ENCODE assay signal across 23 cellular contexts in the genomic region with DNA sequence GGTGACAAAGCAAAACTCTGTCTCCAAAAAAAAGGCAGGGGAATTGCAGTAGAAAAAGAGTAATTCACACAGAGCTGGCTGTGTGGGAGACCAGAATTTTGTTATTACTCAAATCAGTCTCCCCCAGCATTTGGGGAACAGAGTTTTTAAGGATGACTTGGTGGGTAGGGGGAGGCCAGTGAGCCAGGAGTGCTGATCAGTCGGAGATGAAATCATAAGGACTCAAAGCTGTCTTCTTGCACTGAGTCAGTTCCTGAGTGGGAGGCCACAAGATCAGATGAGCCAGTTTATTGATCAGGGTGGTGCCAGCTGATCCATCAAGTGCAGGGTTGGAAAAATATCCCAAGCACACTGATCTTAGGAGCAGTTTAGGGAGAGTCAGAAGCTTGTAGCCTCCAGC. TPM values are rescaled to one million over a fixed set of nuclear protein-coding genes. Genes with fewer than 3 reads are reported as not detected.
A peak's percentile ranks its signal among the peaks of the same experiment; 100 is the strongest.
DNase-seq lines count a peak whose midpoint lies in the region; ATAC-seq and TF ChIP-seq lines count a peak whose summit lies in the region.
"Had no signal": no experiment of that assay in that cellular context is flagged by ENCODE, and none has a peak within 500 bp of the region (broad histone marks: within the 10 kb centered on the region; RNA-seq: fewer than 3 reads in every experiment).

No MANE protein-coding gene starts in this region.

- no peak overlapping the region for H3K4me3 Mint-ChIP-seq in activated CD4-positive, alpha-beta T cell treated with anti-CD3 and anti-CD28 coated beads for 36 hours
- no peak overlapping the region for H3K4me3 Mint-ChIP-seq in activated CD4-positive, alpha-beta T cell treated with anti-CD3 and anti-CD28 coated beads, Interleukin-2, amount 10 ng/mL, durations not matched to agents 24 days and 14 days
- peak overlapping the region; percentile 38 for H3K4me3 Mint-ChIP-seq in activated T-helper 17 cell treated with anti-CD3 and anti-CD28 coated beads, Interleukin-2, amount 50 U/mL, for 72 hours
- H3K4me3 Mint-ChIP-seq in neural progenitor cell, result no peak overlapping the region
- H3K4me3 Mint-ChIP-seq: IgD-negative memory B cell had no signal

- no peaks in the 10 kb centered on the region for H3K79me2 ChIP-seq in neural progenitor cell (ENCODE audit: low read depth)

- intact Hi-C loops in activated CD4-positive, alpha-beta T cell treated with anti-CD3 and anti-CD28 coated beads for 36 hours (cut with DNase I, micrococcal nuclease), result no loop called here
- intact Hi-C loops in activated CD4-positive, alpha-beta T cell treated with anti-CD3 and anti-CD28 coated beads, Interleukin-2, amount 10 ng/mL, durations not matched to agents 24 days and 14 days (cut with micrococcal nuclease), result loop anchor here (2.0 kb wide), 1 partner anchor 26 kb away; no protein-coding TSS in a partner anchor

- no peaks in the 10 kb centered on the region for H3K9me3 Mint-ChIP-seq in activated CD4-positive, alpha-beta T cell treated with anti-CD3 and anti-CD28 coated beads for 36 hours (ENCODE audit: low read depth)
- no peaks in the 10 kb centered on the region for H3K9me3 Mint-ChIP-seq in activated CD4-positive, alpha-beta T cell treated with anti-CD3 and anti-CD28 coated beads, Interleukin-2, amount 10 ng/mL, durations not matched to agents 24 days and 14 days
- H3K9me3 Mint-ChIP-seq in activated T-helper 17 cell treated with anti-CD3 and anti-CD28 coated beads, Interleukin-2, amount 50 U/mL, for 72 hours, result no peaks in the 10 kb centered on the region
- H3K9me3 Mint-ChIP-seq in neural progenitor cell, result no peaks in the 10 kb centered on the region
- H3K9me3 Mint-ChIP-seq: IgD-negative memory B cell had no signal

- H3K4me1 Mint-ChIP-seq in activated CD4-positive, alpha-beta T cell treated with anti-CD3 and anti-CD28 coated beads for 36 hours, result peaks cover 4% of the 10 kb centered on the region
- peaks cover 2% of the 10 kb centered on the region for H3K4me1 Mint-ChIP-seq in activated CD4-positive, alpha-beta T cell treated with anti-CD3 and anti-CD28 coated beads, Interleukin-2, amount 10 ng/mL, durations not matched to agents 24 days and 14 days
- peaks cover 10% of the 10 kb centered on the region for H3K4me1 Mint-ChIP-seq in activated T-helper 17 cell treated with anti-CD3 and anti-CD28 coated beads, Interleukin-2, amount 50 U/mL, for 72 hours
- no peaks in the 10 kb centered on the region for H3K4me1 Mint-ChIP-seq in neural progenitor cell
- H3K4me1 Mint-ChIP-seq: IgD-negative memory B cell had no signal

- peak; percentile 74 for ATAC-seq in activated CD4-positive, alpha-beta T cell treated with anti-CD3 and anti-CD28 coated beads for 36 hours
- ATAC-seq in activated T-helper 17 cell treated with anti-CD3 and anti-CD28 coated beads, Interleukin-2, amount 50 U/mL, for 72 hours (replicated peaks), result peak; percentile 94

- H3K36me3 ChIP-seq in HEK293 (ENCODE audit: control insufficient read depth in 2 of 2, insufficient read depth in 1 of 2, low read length in 2 of 2), result no peaks in the 10 kb centered on the region
- H3K36me3 ChIP-seq in neural progenitor cell, result no peaks in the 10 kb centered on the region
- H3K36me3 ChIP-seq: MG63 had no signal

- no peak overlapping the region for H3K9ac ChIP-seq in neural progenitor cell

- H3K27ac ChIP-seq in HEK293 (ENCODE audit: extremely low read depth, low read depth, low read length) (no peak overlapping the region), neural progenitor cell (no peak overlapping the region)
- H3K27ac ChIP-seq: 22Rv1, C4-2B had no signal

- H3K9me3 ChIP-seq in HEK293 (ENCODE audit: control insufficient read depth, insufficient read depth, low read depth, low read length), result no peaks in the 10 kb centered on the region
- H3K9me3 ChIP-seq in neural progenitor cell (ENCODE audit: low read depth), result no peaks in the 10 kb centered on the region
- H3K9me3 ChIP-seq: MG63 had no signal

- peak; percentile 39 for DNase-seq in activated CD4-positive, alpha-beta T cell treated with anti-CD3 and anti-CD28 coated beads for 36 hours
- DNase-seq in activated CD4-positive, alpha-beta T cell treated with anti-CD3 and anti-CD28 coated beads, Interleukin-2, amount 10 ng/mL, durations not matched to agents 24 days and 14 days, result no peak
- DNase-seq in neural progenitor cell (ENCODE audit: low spot score) (no peak), NCI-H1105 (lab: John Stamatoyannopoulos, UW) (no peak), retina (no peak), ecto neural progenitor cell (ENCODE audit: low spot score) (no peak)
- DNase-seq: AML-193; DMS79; H7; Kasumi-1; MG63; NCI-H1092 treated with DMSO at 0.1 percent for 48 hours; NCI-H1694 treated with DMSO at 0.1 percent for 48 hours; NCI-H748 treated with DMSO at 0.1 percent for 48 hours; NK-92 treated with Interleukin-12 subunit alpha and Interleukin-12 subunit beta, amount 100 ng/mL, for 24 hours; OCI-M1; RPMI8226; SIG-M5 had no signal

- H3K27ac Mint-ChIP-seq in activated CD4-positive, alpha-beta T cell treated with anti-CD3 and anti-CD28 coated beads for 36 hours, result no peak overlapping the region
- no peak overlapping the region for H3K27ac Mint-ChIP-seq in activated CD4-positive, alpha-beta T cell treated with anti-CD3 and anti-CD28 coated beads, Interleukin-2, amount 10 ng/mL, durations not matched to agents 24 days and 14 days
- H3K27ac Mint-ChIP-seq in activated T-helper 17 cell treated with anti-CD3 and anti-CD28 coated beads, Interleukin-2, amount 50 U/mL, for 72 hours, result peak overlapping the region; percentile 77
- H3K27ac Mint-ChIP-seq in neural progenitor cell, result no peak overlapping the region
- H3K27ac Mint-ChIP-seq: IgD-negative memory B cell had no signal

- H2AFZ ChIP-seq in neural progenitor cell (replicated peaks), result peak overlapping the region; percentile 17

- POLR2A ChIA-PET in activated CD4-positive, alpha-beta T cell treated with anti-CD3 and anti-CD28 coated beads for 36 hours (lab: Charles Lee), result no interaction called here
- POLR2A ChIA-PET in HEK293 (lab: Yijun Ruan, JAX), result no interaction called here

- H3K36me3 Mint-ChIP-seq in activated CD4-positive, alpha-beta T cell treated with anti-CD3 and anti-CD28 coated beads for 36 hours (ENCODE audit: low read depth), result peaks cover 1% of the 10 kb centered on the region
- H3K36me3 Mint-ChIP-seq in activated CD4-positive, alpha-beta T cell treated with anti-CD3 and anti-CD28 coated beads, Interleukin-2, amount 10 ng/mL, durations not matched to agents 24 days and 14 days (ENCODE audit: low read depth), result no peaks in the 10 kb centered on the region
- H3K36me3 Mint-ChIP-seq in activated T-helper 17 cell treated with anti-CD3 and anti-CD28 coated beads, Interleukin-2, amount 50 U/mL, for 72 hours (ENCODE audit: low read depth), result no peaks in the 10 kb centered on the region
- no peaks in the 10 kb centered on the region for H3K36me3 Mint-ChIP-seq in neural progenitor cell
- H3K36me3 Mint-ChIP-seq: IgD-negative memory B cell had no signal

- no peaks in the 10 kb centered on the region for H3K27me3 ChIP-seq in neural progenitor cell

- no peak overlapping the region for H3K4me3 ChIP-seq in HEK293 (ENCODE audit: low read depth, low read length)
- H3K4me3 ChIP-seq in neural progenitor cell, result no peak overlapping the region
- H3K4me3 ChIP-seq: MG63 had no signal

- no peaks in the 10 kb centered on the region for H4K20me1 ChIP-seq in neural progenitor cell (ENCODE audit: low read depth)

- TF ChIP-seq CTCF in HEK293 (tag by site-specific recombination; IDR thresholded peaks at IDR 0.05) (no peak), neural progenitor cell (IDR thresholded peaks at IDR 0.05) (no peak)

- CTCF ChIA-PET in activated CD4-positive, alpha-beta T cell treated with anti-CD3 and anti-CD28 coated beads for 36 hours (lab: Charles Lee), result no interaction called here
- CTCF ChIA-PET in HEK293 (lab: Yijun Ruan, JAX), result interaction anchor here (0.6 kb wide), 2 partner anchors 236 to 498 kb away, joined by 3 read pairs; no protein-coding TSS in a partner anchor

- no peaks in the 10 kb centered on the region for H3K4me1 ChIP-seq in HEK293 (ENCODE audit: control insufficient read depth, insufficient read depth, low read length)
- no peaks in the 10 kb centered on the region for H3K4me1 ChIP-seq in neural progenitor cell

- no peaks in the 10 kb centered on the region for H3K27me3 Mint-ChIP-seq in activated CD4-positive, alpha-beta T cell treated with anti-CD3 and anti-CD28 coated beads for 36 hours
- peaks cover 13% of the 10 kb centered on the region for H3K27me3 Mint-ChIP-seq in activated CD4-positive, alpha-beta T cell treated with anti-CD3 and anti-CD28 coated beads, Interleukin-2, amount 10 ng/mL, durations not matched to agents 24 days and 14 days
- H3K27me3 Mint-ChIP-seq in activated T-helper 17 cell treated with anti-CD3 and anti-CD28 coated beads, Interleukin-2, amount 50 U/mL, for 72 hours, result peaks cover 3% of the 10 kb centered on the region
- H3K27me3 Mint-ChIP-seq in neural progenitor cell (ENCODE audit: insufficient read depth, low read depth), result peaks cover 2% of the 10 kb centered on the region

- H3F3A ChIP-seq in neural progenitor cell (ENCODE audit: low read depth), result no peaks in the 10 kb centered on the region

- H3K4me2 ChIP-seq in neural progenitor cell, result no peak overlapping the region

TF ChIP-seq in HEK293, 187 proteins besides CTCF, POLR2A, EP300 and RAD21:
- TF ChIP-seq ZBTB20 (tag by site-specific recombination; IDR thresholded peaks at IDR 0.05) (no peak), ZNF585B (tag by site-specific recombination; IDR thresholded peaks at IDR 0.05) (peak; percentile 27; the same call in 1 of the 2 replicates)

RNA-seq across cellular contexts. Expression of gene EDARADD, which starts 23.7 kb away (rescaled TPM):
- 1 to 10 TPM; 2.8 to 4.5 TPM for total RNA-seq in activated CD4-positive, alpha-beta T cell treated with anti-CD3 and anti-CD28 coated beads for 36 hours
- total RNA-seq in activated CD4-positive, alpha-beta T cell treated with anti-CD3 and anti-CD28 coated beads, Interleukin-2, amount 10 ng/mL, durations not matched to agents 24 days and 14 days, result 32.0 and 32.6 TPM in 2 replicates
- 1 to 10 TPM in 1 of 2 donors, under 1 TPM in 1; 0.95 to 4.0 TPM for total RNA-seq in activated T-helper 17 cell treated with anti-CD3 and anti-CD28 coated beads, Interleukin-2, amount 50 U/mL, for 72 hours
- total RNA-seq in neural progenitor cell (ENCODE audit: low replicate concordance), result 1.4 and 1.7 TPM in 2 replicates
